Comparison of ENCODE assay signal across 19 cellular contexts in the genomic region with DNA sequence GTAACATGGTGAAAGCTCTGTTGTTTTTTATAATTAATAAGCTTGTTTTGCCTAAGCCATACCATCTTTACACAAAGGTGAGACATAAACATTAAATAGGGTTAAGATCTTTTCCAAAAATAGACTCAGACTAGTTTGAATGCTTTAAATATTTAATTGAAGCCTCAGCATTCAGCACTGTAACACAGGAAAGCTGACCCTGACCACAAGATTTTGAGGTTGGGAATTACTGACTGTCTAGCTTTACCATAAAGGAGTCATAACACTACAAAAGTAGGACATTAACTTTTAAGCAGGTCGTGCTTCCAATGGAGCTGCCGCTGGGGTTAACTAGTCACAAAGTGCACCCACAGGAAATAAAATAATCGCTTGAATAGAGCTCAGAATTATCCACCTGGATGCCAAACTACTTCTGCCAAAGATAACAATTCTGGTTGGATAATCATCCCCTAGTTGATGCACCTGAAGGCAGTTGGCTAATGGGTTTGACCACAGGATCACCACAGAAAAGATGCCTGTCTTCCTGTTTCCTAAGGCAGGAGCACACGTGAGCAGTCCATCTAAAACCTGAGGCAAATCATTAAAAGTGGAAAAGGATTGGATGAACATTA.
DNase-seq lines count a peak whose midpoint lies in the region; ATAC-seq, FAIRE-seq and TF ChIP-seq lines count a peak whose summit lies in the region.
"Had no signal": no experiment of that assay in that cellular context is flagged by ENCODE, and none has a peak within 500 bp of the region (broad histone marks: within the 10 kb centered on the region; RNA-seq: fewer than 3 reads in every experiment).

No MANE protein-coding gene starts in this region.

- H2AFZ ChIP-seq in hepatocyte, result no peak overlapping the region
- H2AFZ ChIP-seq in smooth muscle cell (ENCODE audit: low read depth), result no peak overlapping the region
- no peak overlapping the region for H2AFZ ChIP-seq in osteoblast (ENCODE audit: low read length)

- peaks cover 76% of the 10 kb centered on the region for H3K79me2 ChIP-seq in hepatocyte
- H3K79me2 ChIP-seq in smooth muscle cell (ENCODE audit: low read depth), result no peaks in the 10 kb centered on the region
- no peaks in the 10 kb centered on the region for H3K79me2 ChIP-seq in osteoblast (ENCODE audit: insufficient read depth, low read length)

- H3K36me3 ChIP-seq in hepatocyte (replicated peaks; ENCODE audit: insufficient read depth, low read depth), result no peaks in the 10 kb centered on the region
- H3K36me3 ChIP-seq in smooth muscle cell (ENCODE audit: low read depth), result no peaks in the 10 kb centered on the region
- no peaks in the 10 kb centered on the region for H3K36me3 ChIP-seq in lower lobe of right lung
- H3K36me3 ChIP-seq in osteoblast (ENCODE audit: insufficient read depth, low read length), result no peaks in the 10 kb centered on the region
- H3K36me3 ChIP-seq: left lung, suprapubic skin, WERI-Rb-1 had no signal

- H3K27me3 ChIP-seq in hepatocyte (no peaks in the 10 kb centered on the region), smooth muscle cell (ENCODE audit: low read depth) (no peaks in the 10 kb centered on the region), lower lobe of right lung (ENCODE audit: low read depth) (no peaks in the 10 kb centered on the region), osteoblast (ENCODE audit: insufficient read depth, low read length) (no peaks in the 10 kb centered on the region)
- H3K27me3 ChIP-seq: left lung, suprapubic skin had no signal

- intact Hi-C loops in lower lobe of right lung (cut with DNase I), result loop anchor here (5.0 kb wide), 1 partner anchor 177 kb away; no protein-coding TSS in a partner anchor

- H3K4me1 ChIP-seq in hepatocyte (ENCODE audit: insufficient read depth), result peaks cover 17% of the 10 kb centered on the region
- peaks cover 9% of the 10 kb centered on the region for H3K4me1 ChIP-seq in smooth muscle cell (ENCODE audit: low read depth)
- H3K4me1 ChIP-seq in lower lobe of right lung, result peaks cover 32% of the 10 kb centered on the region
- peaks cover 10% of the 10 kb centered on the region for H3K4me1 ChIP-seq in osteoblast (ENCODE audit: insufficient read depth, low read length)

- DNase-seq in NCI-H1417 (lab: John Stamatoyannopoulos, UW) (peak in 2 of 3 experiments; percentile 0 to 13), NCI-H1417 treated with DMSO at 0.1 percent for 48 hours (lab: John Stamatoyannopoulos, UW) (no peak), RCC 7860 (ENCODE audit: low spot score) (peak; percentile 95), hepatocyte (ENCODE audit: low spot score) (no peak), smooth muscle cell (lab: John Stamatoyannopoulos, UW; ENCODE audit: unreplicated experiment) (no peak), lower lobe of right lung (no peak), osteoblast (ENCODE audit: insufficient read length, low spot score, missing footprints) (no peak), OCI-M1 (lab: John Stamatoyannopoulos, UW) (no peak)
- DNase-seq: 8988T; amniotic stem cell; CD4-positive, alpha-beta memory T cell; left lung; NCI-H226; retina; WERI-Rb-1 had no signal

- no peaks in the 10 kb centered on the region for H3K9me2 ChIP-seq in hepatocyte (replicated peaks; ENCODE audit: insufficient read depth)

- TF ChIP-seq CTCF in hepatocyte (IDR thresholded peaks at IDR 0.05; ENCODE audit: poor library complexity) (no peak), smooth muscle cell (IDR thresholded peaks at IDR 0.05; ENCODE audit: borderline replicate concordance, insufficient read depth, poor library complexity, severe bottlenecking) (no peak), lower lobe of right lung (IDR thresholded peaks at IDR 0.05) (no peak), osteoblast (IDR thresholded peaks at IDR 0.05; ENCODE audit: extremely low read depth, low read depth, low read length) (no peak)

- peak overlapping the region; percentile 51 for H3K27ac ChIP-seq in hepatocyte
- H3K27ac ChIP-seq in smooth muscle cell (ENCODE audit: low read depth), result no peak overlapping the region
- no peak overlapping the region for H3K27ac ChIP-seq in lower lobe of right lung
- no peak overlapping the region for H3K27ac ChIP-seq in osteoblast (ENCODE audit: low read depth, low read length)
- H3K27ac ChIP-seq: suprapubic skin, WERI-Rb-1 had no signal

- H3K9ac ChIP-seq in smooth muscle cell (ENCODE audit: low read depth), result no peak overlapping the region

- H3K4me2 ChIP-seq in hepatocyte (no peak overlapping the region), smooth muscle cell (peak overlapping the region; percentile 62), osteoblast (ENCODE audit: insufficient read depth, low read length) (no peak overlapping the region)

- no peak overlapping the region for H3K4me3 ChIP-seq in hepatocyte
- no peak overlapping the region for H3K4me3 ChIP-seq in smooth muscle cell
- H3K4me3 ChIP-seq in lower lobe of right lung, result no peak overlapping the region
- H3K4me3 ChIP-seq in osteoblast (ENCODE audit: insufficient read depth, low read length), result no peak overlapping the region
- H3K4me3 ChIP-seq: left lung, suprapubic skin had no signal

- no peaks in the 10 kb centered on the region for H4K20me1 ChIP-seq in hepatocyte (ENCODE audit: insufficient read depth, poor library complexity, severe bottlenecking)
- H4K20me1 ChIP-seq in smooth muscle cell (ENCODE audit: low read depth), result no peaks in the 10 kb centered on the region
- no peaks in the 10 kb centered on the region for H4K20me1 ChIP-seq in osteoblast (ENCODE audit: insufficient read depth, low read length)

- FAIRE-seq in RCC 7860 (lab: Jason Lieb, UNC), result peak; percentile 100
- FAIRE-seq: colon, GM19239 had no signal

- peaks cover 9% of the 10 kb centered on the region for H3F3A ChIP-seq in smooth muscle cell (ENCODE audit: low read depth)

- H3K9me3 ChIP-seq in hepatocyte (ENCODE audit: low read depth) (no peaks in the 10 kb centered on the region), smooth muscle cell (replicated peaks; ENCODE audit: low read depth) (no peaks in the 10 kb centered on the region), lower lobe of right lung (no peaks in the 10 kb centered on the region), osteoblast (ENCODE audit: low read depth, low read length) (no peaks in the 10 kb centered on the region)
- H3K9me3 ChIP-seq: left lung, suprapubic skin had no signal

- ATAC-seq in lower lobe of right lung, result no peak
- ATAC-seq: natural killer cell treated with Interleukin-12 subunit alpha and Interleukin-12 subunit beta and Interleukin-15 and Interleukin-18, amount 100 ng/mL, for 72 hours had no signal

- 81% methylated on average over 4 of the region's 4 CpGs for WGBS in hepatocyte (ENCODE audit: low lambda C conversion rate, missing lambda C conversion rate)
- WGBS in smooth muscle cell (ENCODE audit: low lambda C conversion rate), result 58% methylated on average over 4 of the region's 4 CpGs

Comparison
In these comparisons a context has a peak if more than half of its experiments do, and no peak if none do; other contexts are left out.
1. DNase-seq: peak in NCI-H1417 (2 of 3) and RCC 7860 (single experiment); none in NCI-H1417 treated with DMSO at 0.1 percent for 48 hours (single experiment), hepatocyte (single experiment), smooth muscle cell (single experiment), lower lobe of right lung (single experiment), osteoblast (single experiment) and OCI-M1 (single experiment).